In genomic region chr11:66408488-66409214, GRCh38 we compare ENCODE assay signal across 2 cellular contexts.
A peak's percentile ranks its signal among the peaks of the same experiment; 100 is the strongest.
TF ChIP-seq lines count a peak whose summit lies in the region.

No MANE protein-coding gene starts in this region.

TF ChIP-seq in HEK293, 187 proteins besides CTCF, POLR2A, EP300 and RAD21 (continued from another document and continues in another):
- no peak for TF ChIP-seq ZNF449 (tag by site-specific recombination; IDR thresholded peaks at IDR 0.05)
- no peak for TF ChIP-seq MYNN (tag by site-specific recombination; IDR thresholded peaks at IDR 0.05; ENCODE audit: borderline replicate concordance)
- TF ChIP-seq KLF16 (tag by site-specific recombination; IDR thresholded peaks at IDR 0.05) = no peak
- no peak for TF ChIP-seq ZNF707 (tag by site-specific recombination; IDR thresholded peaks at IDR 0.05)
- TF ChIP-seq ZNF664 (tag by site-specific recombination; IDR thresholded peaks at IDR 0.05) = no peak
- TF ChIP-seq ZBTB8A (tag by site-specific recombination; IDR thresholded peaks at IDR 0.05) = peak; percentile 92
- no peak for TF ChIP-seq ZNF221 (tag by site-specific recombination; IDR thresholded peaks at IDR 0.05; ENCODE audit: borderline replicate concordance)
- peak; percentile 88 for TF ChIP-seq ZNF223 (tag by site-specific recombination; IDR thresholded peaks at IDR 0.05)
- 0 out of 2 replicates have a peak, but pooled peaks have one; percentile 63 for TF ChIP-seq KLF17 (tag by site-specific recombination; IDR thresholded peaks at IDR 0.05)
- TF ChIP-seq ZNF521 (tag by site-specific recombination; IDR thresholded peaks at IDR 0.05) = no peak
- TF ChIP-seq HOXD13 (CRISPR knock-in tag; IDR thresholded peaks at IDR 0.05; ENCODE audit: borderline replicate concordance) = no peak
- no peak; the same call in 1 of the 2 replicates for TF ChIP-seq ZNF777 (tag by site-specific recombination; IDR thresholded peaks at IDR 0.05; ENCODE audit: borderline replicate concordance)
- no peak for TF ChIP-seq ZNF561 (tag by site-specific recombination; IDR thresholded peaks at IDR 0.05; ENCODE audit: borderline replicate concordance)
- no peak for TF ChIP-seq GLI2 (tag by site-specific recombination; IDR thresholded peaks at IDR 0.05; ENCODE audit: borderline replicate concordance, low read depth)
- no peak for TF ChIP-seq EGR2 (tag by site-specific recombination; IDR thresholded peaks at IDR 0.05; ENCODE audit: low read depth)
- no peak for TF ChIP-seq ZNF157 (tag by site-specific recombination; IDR thresholded peaks at IDR 0.05)
- TF ChIP-seq ZSCAN5A (tag by site-specific recombination; IDR thresholded peaks at IDR 0.05) = no peak
- TF ChIP-seq ZNF747 (tag by site-specific recombination; IDR thresholded peaks at IDR 0.05) = no peak
- peak; percentile 77 for TF ChIP-seq ZBTB17 (tag by site-specific recombination; IDR thresholded peaks at IDR 0.05)
- no peak for TF ChIP-seq ZNF311 (tag by site-specific recombination; IDR thresholded peaks at IDR 0.05; ENCODE audit: borderline replicate concordance)
- TF ChIP-seq ZNF184 (tag by site-specific recombination; IDR thresholded peaks at IDR 0.05) = peak; percentile 56; the same call in 1 of the 2 replicates
- no peak for TF ChIP-seq ZBTB49 (tag by site-specific recombination; IDR thresholded peaks at IDR 0.05; ENCODE audit: low read depth)
- TF ChIP-seq ZNF133 (tag by site-specific recombination; IDR thresholded peaks at IDR 0.05) = no peak
- TF ChIP-seq BCL11B (tag by site-specific recombination; IDR thresholded peaks at IDR 0.05; ENCODE audit: low read depth) = 0 out of 2 replicates have a peak, but pooled peaks have one; percentile 62
- TF ChIP-seq SCRT2 (tag by site-specific recombination; IDR thresholded peaks at IDR 0.05) = no peak
- TF ChIP-seq ZNF16 (tag by site-specific recombination; IDR thresholded peaks at IDR 0.05; ENCODE audit: low read depth) = no peak
- no peak for TF ChIP-seq KLF1 (tag by site-specific recombination; IDR thresholded peaks at IDR 0.05)
- TF ChIP-seq ZNF155 (tag by site-specific recombination; IDR thresholded peaks at IDR 0.05) = no peak
- TF ChIP-seq MZF1 (tag by site-specific recombination; IDR thresholded peaks at IDR 0.05; ENCODE audit: borderline replicate concordance) = peak; percentile 98
- peak; percentile 85; the same call in 1 of the 2 replicates for TF ChIP-seq BCL11A (tag by site-specific recombination; IDR thresholded peaks at IDR 0.05; ENCODE audit: low read depth)
- TF ChIP-seq ZNF571 (tag by site-specific recombination; IDR thresholded peaks at IDR 0.05) = no peak
- TF ChIP-seq REPIN1 (tag by site-specific recombination; IDR thresholded peaks at IDR 0.05; ENCODE audit: low read depth) = no peak

TF ChIP-seq in GM12878, 131 proteins besides CTCF, POLR2A, EP300 and RAD21 (continued from another document):
- TF ChIP-seq CEBPB (IDR thresholded peaks at IDR 0.05; ENCODE audit: borderline replicate concordance in 1 of 2, low read depth in 2 of 2, low read length in 2 of 2) (no peak), E2F4 (IDR thresholded peaks at IDR 0.05; ENCODE audit: low read depth, low read length) (0 out of 2 replicates have a peak, but pooled peaks have one; percentile 32), NR2F1 (conservative IDR thresholded peaks at IDR 0.05) (0 out of 2 replicates have a peak, but pooled peaks have one; percentile 13), RBBP5 (conservative IDR thresholded peaks at IDR 0.05) (no peak), ZNF207 (IDR thresholded peaks at IDR 0.05; ENCODE audit: borderline replicate concordance) (no peak), SMC3 (IDR thresholded peaks at IDR 0.05; ENCODE audit: borderline replicate concordance, low read length) (peak; percentile 99), CHD2 (IDR thresholded peaks at IDR 0.05; ENCODE audit: borderline replicate concordance, low read depth, low read length) (0 out of 2 replicates have a peak, but pooled peaks have one; percentile 22), ESRRA (IDR thresholded peaks at IDR 0.05; ENCODE audit: low read length) (0 out of 2 replicates have a peak, but pooled peaks have one; percentile 46), SMARCA5 (IDR thresholded peaks at IDR 0.05) (peak; percentile 97), POLR2AphosphoS5 (IDR thresholded peaks at IDR 0.05; ENCODE audit: low read length) (no peak), IKZF1 (conservative IDR thresholded peaks at IDR 0.05) (peak; percentile 52)
